7 cellular contexts compared by ENCODE assay signal in genomic region chr6:125346143-125346925, GRCh38. TPM values are rescaled to one million over a fixed set of nuclear protein-coding genes. Genes with fewer than 3 reads are reported as not detected.
DNase-seq lines count a peak whose midpoint lies in the region; ATAC-seq and TF ChIP-seq lines count a peak whose summit lies in the region.

No MANE protein-coding gene starts in this region.

- DNase-seq in WTC11 (ENCODE audit: low spot score) (no peak), gastrocnemius medialis (no peak), cerebellar nuclear complex (lab: John Stamatoyannopoulos, UW) (no peak), inferior parietal cortex (ENCODE audit: extremely low spot score) (no peak), stomach (no peak)

- H3K27me3 ChIP-seq in gastrocnemius medialis (no peaks in the 10 kb centered on the region), stomach (peaks cover 0 to 4% (median 0%) of the 10 kb centered on the region in 3 donors)

- no peaks in the 10 kb centered on the region; the same call in 1 of the 2 replicates for H3K4me1 Mint-ChIP-seq in WTC11

- WGBS in stomach, 5 donors, result 35 to 43% (median 37%) methylated on average over 13 of the region's 13 CpGs

- in situ Hi-C loops in gastrocnemius medialis (cut with MboI; ENCODE audit: low sequenced_read_pairs in 4 of 4), result no loop called here

- ATAC-seq in GM19372 (IDR thresholded peaks at IDR 0.05; ENCODE audit: low read depth, unreplicated experiment) (peak; percentile 62), HG03025 (IDR thresholded peaks at IDR 0.05; ENCODE audit: low FRiP score, unreplicated experiment) (peak; percentile 62), WTC11 (peak; percentile 72), gastrocnemius medialis (peak; percentile 30)

- peak overlapping the region; percentile 10 to 61 (median 52) for H3K27ac ChIP-seq in gastrocnemius medialis
- H3K27ac ChIP-seq in stomach, result peak overlapping the region in 2 of 5 donors; percentile 2 to 36

- H3K27ac Mint-ChIP-seq in WTC11, result no peak overlapping the region

- TF ChIP-seq EP300 in stomach (IDR thresholded peaks at IDR 0.05), result no peak

- H3K4me3 ChIP-seq in gastrocnemius medialis, result peak overlapping the region in 3 of 4 donors; percentile 10 to 41 (median 22)
- H3K4me3 ChIP-seq in stomach, result no peak overlapping the region

- CTCF ChIA-PET in WTC11 (lab: Charles Lee), result interaction anchor here (0.8 kb wide), 1 partner anchor 413 kb away, joined by 3 read pairs; no protein-coding TSS in a partner anchor

- no peaks in the 10 kb centered on the region for H3K36me3 Mint-ChIP-seq in WTC11

- H3K9me3 Mint-ChIP-seq in WTC11, result no peaks in the 10 kb centered on the region

- H3K9me3 ChIP-seq in gastrocnemius medialis (no peaks in the 10 kb centered on the region), stomach (no peaks in the 10 kb centered on the region)

- no peak overlapping the region for H3K4me3 Mint-ChIP-seq in WTC11

- H3K27me3 Mint-ChIP-seq in WTC11 (ENCODE audit: low read depth), result no peaks in the 10 kb centered on the region

- POLR2A ChIA-PET in WTC11 (lab: Charles Lee), result no interaction called here

- no peaks in the 10 kb centered on the region for H3K36me3 ChIP-seq in gastrocnemius medialis
- no peaks in the 10 kb centered on the region for H3K36me3 ChIP-seq in stomach

- H3K4me1 ChIP-seq in gastrocnemius medialis (no peaks in the 10 kb centered on the region), stomach (no peaks in the 10 kb centered on the region)

- intact Hi-C loops in gastrocnemius medialis (cut with DNase I; ENCODE audit: low total_unique reads) (no loop called here), stomach (cut with DNase I; ENCODE audit: low total_unique reads) (no loop called here)

- TF ChIP-seq POLR2A in gastrocnemius medialis (IDR thresholded peaks at IDR 0.05), result no peak
- TF ChIP-seq POLR2A in stomach (IDR thresholded peaks at IDR 0.05), result no peak

- TF ChIP-seq CTCF in WTC11 (IDR thresholded peaks at IDR 0.05) (no peak), gastrocnemius medialis (IDR thresholded peaks at IDR 0.05 in 4 of 5, conservative IDR thresholded peaks at IDR 0.05 in 1 of 5) (no peak), stomach (IDR thresholded peaks at IDR 0.05) (no peak)

TF ChIP-seq in WTC11, 78 proteins besides CTCF, POLR2A, EP300 and RAD21:
- TF ChIP-seq, protein P1, sequence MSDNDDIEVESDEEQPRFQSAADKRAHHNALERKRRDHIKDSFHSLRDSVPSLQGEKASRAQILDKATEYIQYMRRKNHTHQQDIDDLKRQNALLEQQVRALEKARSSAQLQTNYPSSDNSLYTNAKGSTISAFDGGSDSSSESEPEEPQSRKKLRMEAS (CRISPR knock-in tag; IDR thresholded peaks at IDR 0.05), result no peak
- no peak for TF ChIP-seq ZNF423 (CRISPR knock-in tag; IDR thresholded peaks at IDR 0.05)
- TF ChIP-seq, protein P2, sequence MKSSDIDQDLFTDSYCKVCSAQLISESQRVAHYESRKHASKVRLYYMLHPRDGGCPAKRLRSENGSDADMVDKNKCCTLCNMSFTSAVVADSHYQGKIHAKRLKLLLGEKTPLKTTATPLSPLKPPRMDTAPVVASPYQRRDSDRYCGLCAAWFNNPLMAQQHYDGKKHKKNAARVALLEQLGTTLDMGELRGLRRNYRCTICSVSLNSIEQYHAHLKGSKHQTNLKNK (CRISPR knock-in tag; IDR thresholded peaks at IDR 0.05), result no peak
- TF ChIP-seq FOXK1 (CRISPR knock-in tag; IDR thresholded peaks at IDR 0.05), result no peak
- no peak for TF ChIP-seq ZNF532 (CRISPR knock-in tag; IDR thresholded peaks at IDR 0.05; ENCODE audit: borderline replicate concordance)
- TF ChIP-seq, protein P3, sequence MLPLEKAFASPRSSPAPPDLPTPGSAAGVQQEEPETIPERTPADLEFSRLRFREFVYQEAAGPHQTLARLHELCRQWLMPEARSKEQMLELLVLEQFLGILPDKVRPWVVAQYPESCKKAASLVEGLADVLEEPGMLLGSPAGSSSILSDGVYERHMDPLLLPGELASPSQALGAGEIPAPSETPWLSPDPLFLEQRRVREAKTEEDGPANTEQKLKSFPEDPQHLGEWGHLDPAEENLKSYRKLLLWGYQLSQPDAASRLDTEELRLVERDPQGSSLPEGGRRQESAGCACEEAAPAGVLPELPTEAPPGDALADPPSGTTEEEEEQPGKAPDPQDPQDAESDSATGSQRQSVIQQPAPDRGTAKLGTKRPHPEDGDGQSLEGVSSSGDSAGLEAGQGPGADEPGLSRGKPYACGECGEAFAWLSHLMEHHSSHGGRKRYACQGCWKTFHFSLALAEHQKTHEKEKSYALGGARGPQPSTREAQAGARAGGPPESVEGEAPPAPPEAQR (CRISPR knock-in tag; IDR thresholded peaks at IDR 0.05), result no peak
- TF ChIP-seq E2F1 (CRISPR knock-in tag; IDR thresholded peaks at IDR 0.05), result no peak
- TF ChIP-seq, protein P4, sequence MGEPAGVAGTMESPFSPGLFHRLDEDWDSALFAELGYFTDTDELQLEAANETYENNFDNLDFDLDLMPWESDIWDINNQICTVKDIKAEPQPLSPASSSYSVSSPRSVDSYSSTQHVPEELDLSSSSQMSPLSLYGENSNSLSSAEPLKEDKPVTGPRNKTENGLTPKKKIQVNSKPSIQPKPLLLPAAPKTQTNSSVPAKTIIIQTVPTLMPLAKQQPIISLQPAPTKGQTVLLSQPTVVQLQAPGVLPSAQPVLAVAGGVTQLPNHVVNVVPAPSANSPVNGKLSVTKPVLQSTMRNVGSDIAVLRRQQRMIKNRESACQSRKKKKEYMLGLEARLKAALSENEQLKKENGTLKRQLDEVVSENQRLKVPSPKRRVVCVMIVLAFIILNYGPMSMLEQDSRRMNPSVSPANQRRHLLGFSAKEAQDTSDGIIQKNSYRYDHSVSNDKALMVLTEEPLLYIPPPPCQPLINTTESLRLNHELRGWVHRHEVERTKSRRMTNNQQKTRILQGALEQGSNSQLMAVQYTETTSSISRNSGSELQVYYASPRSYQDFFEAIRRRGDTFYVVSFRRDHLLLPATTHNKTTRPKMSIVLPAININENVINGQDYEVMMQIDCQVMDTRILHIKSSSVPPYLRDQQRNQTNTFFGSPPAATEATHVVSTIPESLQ (CRISPR knock-in tag; IDR thresholded peaks at IDR 0.05), result no peak
- TF ChIP-seq SOX15 (CRISPR knock-in tag; IDR thresholded peaks at IDR 0.05), result no peak
- TF ChIP-seq, protein P5, sequence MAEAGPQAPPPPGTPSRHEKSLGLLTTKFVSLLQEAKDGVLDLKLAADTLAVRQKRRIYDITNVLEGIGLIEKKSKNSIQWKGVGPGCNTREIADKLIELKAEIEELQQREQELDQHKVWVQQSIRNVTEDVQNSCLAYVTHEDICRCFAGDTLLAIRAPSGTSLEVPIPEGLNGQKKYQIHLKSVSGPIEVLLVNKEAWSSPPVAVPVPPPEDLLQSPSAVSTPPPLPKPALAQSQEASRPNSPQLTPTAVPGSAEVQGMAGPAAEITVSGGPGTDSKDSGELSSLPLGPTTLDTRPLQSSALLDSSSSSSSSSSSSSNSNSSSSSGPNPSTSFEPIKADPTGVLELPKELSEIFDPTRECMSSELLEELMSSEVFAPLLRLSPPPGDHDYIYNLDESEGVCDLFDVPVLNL (CRISPR knock-in tag; IDR thresholded peaks at IDR 0.05; ENCODE audit: borderline replicate concordance, low read depth), result no peak
- no peak for TF ChIP-seq CREM (CRISPR knock-in tag; IDR thresholded peaks at IDR 0.05)
- TF ChIP-seq GRHL2 (CRISPR knock-in tag; IDR thresholded peaks at IDR 0.05; ENCODE audit: insufficient replicate concordance, severe bottlenecking), result no peak
- TF ChIP-seq ESRRA (CRISPR knock-in tag; IDR thresholded peaks at IDR 0.05; ENCODE audit: borderline replicate concordance), result no peak

RNA-seq across cellular contexts. Expression of gene HDDC2, which starts 44.6 kb away (rescaled TPM):
- total RNA-seq in WTC11 (2021) (69.8 to 75.7 TPM (median 73.5 TPM) in 3 replicates), gastrocnemius medialis (10 to 100 TPM; 54.9 to 88.3 (median 77.7) TPM), stomach (10 to 100 TPM in 3 of 5 donors, 1 to 10 TPM in 1, not detected in 1; 7.6 to 48.0 (median 28.5) TPM)
- polyA plus RNA-seq in stomach, result 100 to 1,000 TPM in 2 of 3 donors, 10 to 100 TPM in 1; 84.5 to 145 (median 110) TPM

Comparison
In these comparisons a context has a peak if more than half of its experiments do, and no peak if none do; other contexts are left out.
1. H3K4me3 ChIP-seq: peak in gastrocnemius medialis (3 of 4); none in stomach (0 of 4).
2. Peak in every context shown above with its lines, with median percentiles within 50 percentile points of each other: ATAC-seq.